In genomic region chr9:10366171-10366779, GRCh38 we compare ENCODE assay signal across 8 cellular contexts.
A peak's percentile ranks its signal among the peaks of the same experiment; 100 is the strongest.
DNase-seq lines count a peak whose midpoint lies in the region; ATAC-seq and TF ChIP-seq lines count a peak whose summit lies in the region.

No MANE protein-coding gene starts in this region.

- H3K4me3 Mint-ChIP-seq in effector memory CD8-positive, alpha-beta T cell: no peak overlapping the region

- H3K9me3 Mint-ChIP-seq in effector memory CD8-positive, alpha-beta T cell: peaks cover 3 to 12% of the 10 kb centered on the region in 2 donors

- peak; percentile 75 for ATAC-seq in GM21576 (IDR thresholded peaks at IDR 0.05; ENCODE audit: unreplicated experiment)
- ATAC-seq in effector memory CD8-positive, alpha-beta T cell (replicated peaks): no peak

- TF ChIP-seq EP300 in Ishikawa (IDR thresholded peaks at IDR 0.05; ENCODE audit: borderline replicate concordance): no peak

- peak; percentile 82 for TF ChIP-seq RAD21 in Ishikawa (IDR thresholded peaks at IDR 0.05; ENCODE audit: low read depth)

- peak; percentile 4 for DNase-seq in GF-D8 (lab: John Stamatoyannopoulos, UW)
- peak; percentile 1 for DNase-seq in RPMI7951 (ENCODE audit: low read depth)
- DNase-seq in fibroblast of pulmonary artery (ENCODE audit: low read depth): peak; percentile 55
- peak; percentile 6 for DNase-seq in retinal pigment epithelial cell (ENCODE audit: low read depth)
- DNase-seq in effector memory CD8-positive, alpha-beta T cell: no peak
- no peak for DNase-seq in NCI-H128 (lab: John Stamatoyannopoulos, UW; ENCODE audit: unreplicated experiment)

- H3K36me3 Mint-ChIP-seq in effector memory CD8-positive, alpha-beta T cell (ENCODE audit: insufficient read depth): no peaks in the 10 kb centered on the region

- no peak overlapping the region for H3K4me3 ChIP-seq in fibroblast of pulmonary artery (replicated peaks; ENCODE audit: low read depth, low read length)
- H3K4me3 ChIP-seq in retinal pigment epithelial cell (ENCODE audit: low read length): no peak overlapping the region

- no peaks in the 10 kb centered on the region for H3K27me3 Mint-ChIP-seq in effector memory CD8-positive, alpha-beta T cell

- H3K27ac Mint-ChIP-seq in effector memory CD8-positive, alpha-beta T cell: no peak overlapping the region

- peak; percentile 60 for TF ChIP-seq CTCF in fibroblast of pulmonary artery (IDR thresholded peaks at IDR 0.05; ENCODE audit: low read length, missing control alignments)
- peak; percentile 82 for TF ChIP-seq CTCF in retinal pigment epithelial cell (conservative IDR thresholded peaks at IDR 0.05; ENCODE audit: low read depth, low read length)

- no peaks in the 10 kb centered on the region for H3K4me1 Mint-ChIP-seq in effector memory CD8-positive, alpha-beta T cell (ENCODE audit: low read depth in 2 of 2)

TF ChIP-seq in Ishikawa, 13 proteins besides CTCF, POLR2A, EP300 and RAD21:
- TF ChIP-seq EGR1 (IDR thresholded peaks at IDR 0.05): no peak
- TF ChIP-seq YY1 (IDR thresholded peaks at IDR 0.05; ENCODE audit: low read depth): no peak
- TF ChIP-seq CREB1 (IDR thresholded peaks at IDR 0.05; ENCODE audit: low read depth): no peak

Comparison
In these comparisons a context has a peak if more than half of its experiments do, and no peak if none do; other contexts are left out.
1. DNase-seq: peak in GF-D8 (single experiment), RPMI7951 (single experiment), fibroblast of pulmonary artery (single experiment) and retinal pigment epithelial cell (single experiment); none in effector memory CD8-positive, alpha-beta T cell (0 of 3) and NCI-H128 (single experiment).